In the genomic region with DNA sequence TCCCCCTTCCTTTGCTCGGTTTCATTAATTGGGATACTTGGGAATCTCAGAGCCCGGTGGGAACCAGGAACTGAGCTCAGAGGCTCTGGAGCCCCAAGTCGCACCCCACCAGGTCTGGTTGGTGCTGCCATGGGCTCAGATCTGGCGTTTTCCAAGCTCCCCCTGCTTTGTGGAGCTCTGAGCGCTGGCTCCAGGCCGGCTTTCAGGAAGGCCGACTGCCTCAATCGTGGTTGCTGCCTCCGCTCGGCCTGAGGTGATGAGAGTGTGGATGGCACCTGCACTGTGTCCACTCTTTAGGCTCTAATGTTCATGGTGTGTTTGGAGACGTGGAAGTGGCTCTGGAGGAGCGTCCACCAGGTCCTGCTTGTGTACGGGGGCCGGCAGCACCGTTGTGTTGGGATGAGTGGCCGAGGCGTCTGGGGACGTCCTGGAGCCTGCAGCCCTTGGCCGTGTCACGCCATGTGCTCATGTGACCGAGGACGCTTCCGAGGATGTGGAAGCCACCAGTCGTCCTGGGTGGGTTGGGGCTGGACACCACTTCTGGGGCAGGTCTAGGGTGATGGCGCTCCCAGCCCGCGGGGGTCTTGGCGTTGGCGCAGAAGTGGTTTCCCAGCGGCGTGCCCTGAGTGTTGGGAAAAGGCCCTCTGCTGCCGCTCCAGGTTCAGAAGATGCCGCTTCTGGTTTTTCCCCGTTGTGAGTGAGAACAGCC, we compare ENCODE assay signal across 20 cellular contexts. TPM values are rescaled to one million over a fixed set of nuclear protein-coding genes. Genes with fewer than 3 reads are reported as not detected.
DNase-seq lines count a peak whose midpoint lies in the region; ATAC-seq and TF ChIP-seq lines count a peak whose summit lies in the region.
"Had no signal": no experiment of that assay in that cellular context is flagged by ENCODE, and none has a peak within 500 bp of the region (broad histone marks: within the 10 kb centered on the region; RNA-seq: fewer than 3 reads in every experiment).

No MANE protein-coding gene starts in this region.

- no peak overlapping the region for H3K27ac Mint-ChIP-seq in activated naive CD4-positive, alpha-beta T cell treated with anti-CD3 and anti-CD28 coated beads, Interleukin-2, amount 50 U/mL, for 24 hours
- no peak overlapping the region for H3K27ac Mint-ChIP-seq in memory B cell
- H3K27ac Mint-ChIP-seq in stimulated activated memory B cell treated with anti-CD40 and anti-IgM and Interleukin-4, amounts not matched to agents 10 μg/mL and 1 μg/mL and 100 μg/mL, for 72 hours, result peak overlapping the region; percentile 90
- H3K27ac Mint-ChIP-seq: activated T-helper 1 cell treated with anti-CD3 and anti-CD28 coated beads, Interleukin-12 subunit alpha, Interleukin-12 subunit beta, Interleukin-2, Interleukin-4 antibody, amounts not matched to agents 30 ng/mL and 10 ng/mL and 1 ng/mL, durations not matched to agents 14 hours and 24 hours and 36 hours; H9 had no signal

- ATAC-seq in memory B cell (ENCODE audit: low read depth), result no peak
- ATAC-seq in stimulated activated memory B cell treated with anti-CD40 and anti-IgM and Interleukin-4, amounts not matched to agents 10 μg/mL and 1 μg/mL and 100 μg/mL, for 72 hours, result no peak

- H3K27me3 ChIP-seq in Peyer's patch (no peaks in the 10 kb centered on the region), tibial nerve (no peaks in the 10 kb centered on the region), HAP-1 (ENCODE audit: low read depth) (no peaks in the 10 kb centered on the region)
- H3K27me3 ChIP-seq: upper lobe of right lung had no signal

- in situ Hi-C loops in HAP-1 (cut with MboI; ENCODE audit: low sequenced_read_pairs), result no loop called here

- no peaks in the 10 kb centered on the region for H3K9me3 Mint-ChIP-seq in activated naive CD4-positive, alpha-beta T cell treated with anti-CD3 and anti-CD28 coated beads, Interleukin-2, amount 50 U/mL, for 24 hours
- H3K9me3 Mint-ChIP-seq in memory B cell, result no peaks in the 10 kb centered on the region
- H3K9me3 Mint-ChIP-seq in stimulated activated memory B cell treated with anti-CD40 and anti-IgM and Interleukin-4, amounts not matched to agents 10 μg/mL and 1 μg/mL and 100 μg/mL, for 72 hours, result no peaks in the 10 kb centered on the region
- H3K9me3 Mint-ChIP-seq: activated T-helper 1 cell treated with anti-CD3 and anti-CD28 coated beads, Interleukin-12 subunit alpha, Interleukin-12 subunit beta, Interleukin-2, Interleukin-4 antibody, amounts not matched to agents 30 ng/mL and 10 ng/mL and 1 ng/mL, durations not matched to agents 14 hours and 24 hours and 36 hours; H9 had no signal

- H3K4me1 ChIP-seq in Peyer's patch (peaks cover 4 to 60% (median 36%) of the 10 kb centered on the region in 4 donors), tibial nerve (peaks cover 0 to 65% (median 35%) of the 10 kb centered on the region in 4 donors), HAP-1 (no peaks in the 10 kb centered on the region)

- peaks cover 86% of the 10 kb centered on the region for H3K4me1 Mint-ChIP-seq in activated naive CD4-positive, alpha-beta T cell treated with anti-CD3 and anti-CD28 coated beads, Interleukin-2, amount 50 U/mL, for 24 hours
- peaks cover 65% of the 10 kb centered on the region for H3K4me1 Mint-ChIP-seq in memory B cell
- H3K4me1 Mint-ChIP-seq in stimulated activated memory B cell treated with anti-CD40 and anti-IgM and Interleukin-4, amounts not matched to agents 10 μg/mL and 1 μg/mL and 100 μg/mL, for 72 hours, result peaks cover 97% of the 10 kb centered on the region

- H3K36me3 Mint-ChIP-seq in activated naive CD4-positive, alpha-beta T cell treated with anti-CD3 and anti-CD28 coated beads, Interleukin-2, amount 50 U/mL, for 24 hours, result peaks cover 2% of the 10 kb centered on the region
- H3K36me3 Mint-ChIP-seq in memory B cell, result peaks cover 6% of the 10 kb centered on the region
- peaks cover 5% of the 10 kb centered on the region for H3K36me3 Mint-ChIP-seq in stimulated activated memory B cell treated with anti-CD40 and anti-IgM and Interleukin-4, amounts not matched to agents 10 μg/mL and 1 μg/mL and 100 μg/mL, for 72 hours

- H3K36me3 ChIP-seq in Peyer's patch (no peaks in the 10 kb centered on the region), tibial nerve (no peaks in the 10 kb centered on the region), HAP-1 (replicated peaks) (peaks cover 4% of the 10 kb centered on the region; the same call in 1 of the 2 replicates)
- H3K36me3 ChIP-seq: upper lobe of right lung had no signal

- no peak for TF ChIP-seq EP300 in tibial nerve (IDR thresholded peaks at IDR 0.05)

- peak overlapping the region in 2 of 4 donors; percentile 59 to 72 for H3K27ac ChIP-seq in Peyer's patch
- H3K27ac ChIP-seq in tibial nerve, result no peak overlapping the region
- H3K27ac ChIP-seq: upper lobe of right lung, VCaP had no signal

- 94 to 95% methylated on average over 33 to 34 of the region's 34 CpGs for WGBS in tibial nerve, 2 donors

- H3K27me3 Mint-ChIP-seq in activated naive CD4-positive, alpha-beta T cell treated with anti-CD3 and anti-CD28 coated beads, Interleukin-2, amount 50 U/mL, for 24 hours, result no peaks in the 10 kb centered on the region
- no peaks in the 10 kb centered on the region for H3K27me3 Mint-ChIP-seq in memory B cell
- no peaks in the 10 kb centered on the region for H3K27me3 Mint-ChIP-seq in stimulated activated memory B cell treated with anti-CD40 and anti-IgM and Interleukin-4, amounts not matched to agents 10 μg/mL and 1 μg/mL and 100 μg/mL, for 72 hours

- no peak for DNase-seq in activated naive CD4-positive, alpha-beta T cell treated with Interleukin-2 at 50 U/mL for 16 hours
- DNase-seq in Peyer's patch, result peak in 2 of 3 donors; percentile 37 to 44
- no peak for DNase-seq in memory B cell (ENCODE audit: low spot score in 2 of 2)
- DNase-seq in tibial nerve (ENCODE audit: low spot score in 2 of 2), result no peak
- DNase-seq in stimulated activated CD4-positive, alpha-beta T cell treated with anti-CD3 and anti-CD28 coated beads, Interleukin-12 subunit alpha, Interleukin-12 subunit beta, amount 100 ng/mL, for 4 hours, result no peak
- DNase-seq in HAP-1 (ENCODE audit: low spot score in 2 of 2), result no peak
- DNase-seq: activated CD4-positive, alpha-beta T cell treated with anti-CD3 and anti-CD28 coated beads, Interleukin-2, amount 50 U/mL, for 48 hours; cerebellar nuclear complex; H9; NCI-H1048; NCI-H2029 treated with DMSO at 0.1 percent for 48 hours; NCI-H446 treated with DMSO at 0.1 percent for 48 hours; retina; stimulated activated CD4-positive, alpha-beta T cell treated with anti-CD3 and anti-CD28 coated beads, Interleukin-15, amount 100 ng/mL, for 24 hours; stimulated activated naive CD4-positive, alpha-beta T cell had no signal

- H3K9me3 ChIP-seq in Peyer's patch, result no peaks in the 10 kb centered on the region
- H3K9me3 ChIP-seq in tibial nerve, result no peaks in the 10 kb centered on the region
- no peaks in the 10 kb centered on the region for H3K9me3 ChIP-seq in HAP-1
- H3K9me3 ChIP-seq: upper lobe of right lung had no signal

- TF ChIP-seq CTCF in Peyer's patch (IDR thresholded peaks at IDR 0.05) (no peak), tibial nerve (IDR thresholded peaks at IDR 0.05) (no peak)

- H3K4me3 Mint-ChIP-seq in activated naive CD4-positive, alpha-beta T cell treated with anti-CD3 and anti-CD28 coated beads, Interleukin-2, amount 50 U/mL, for 24 hours, result peak overlapping the region; percentile 30
- H3K4me3 Mint-ChIP-seq in memory B cell, result peak overlapping the region; percentile 46
- peak overlapping the region; percentile 26 for H3K4me3 Mint-ChIP-seq in stimulated activated memory B cell treated with anti-CD40 and anti-IgM and Interleukin-4, amounts not matched to agents 10 μg/mL and 1 μg/mL and 100 μg/mL, for 72 hours
- H3K4me3 Mint-ChIP-seq: H9 had no signal

- no peak for TF ChIP-seq POLR2A in Peyer's patch (IDR thresholded peaks at IDR 0.05)
- TF ChIP-seq POLR2A in tibial nerve (IDR thresholded peaks at IDR 0.05), result no peak

- H3K4me3 ChIP-seq in Peyer's patch (no peak overlapping the region), tibial nerve (no peak overlapping the region), HAP-1 (no peak overlapping the region)

RNA-seq across cellular contexts. Expression of a gene that starts 8.2 kb away (rescaled TPM):
- 10 to 100 TPM; 33.8 to 76.4 (median 38.1) TPM for total RNA-seq in Peyer's patch
- 100 to 1,000 TPM in 1 of 4 donors, 10 to 100 TPM in 3; 73.8 to 101 (median 86.2) TPM for total RNA-seq in tibial nerve

Comparison
In these comparisons a context has a peak if more than half of its experiments do, and no peak if none do; other contexts are left out.
1. DNase-seq: peak in Peyer's patch (2 of 3); none in activated naive CD4-positive, alpha-beta T cell treated with Interleukin-2 at 50 U/mL for 16 hours (single experiment), memory B cell (0 of 2), tibial nerve (0 of 2), stimulated activated CD4-positive, alpha-beta T cell treated with anti-CD3 and anti-CD28 coated beads, Interleukin-12 subunit alpha, Interleukin-12 subunit beta, amount 100 ng/mL, for 4 hours (single experiment) and HAP-1 (0 of 2).
2. Peak in every context shown above with its lines, with median percentiles within 50 percentile points of each other: H3K4me3 Mint-ChIP-seq.